Comparison of ENCODE assay signal across 34 cellular contexts in genomic region chr12:96670334-96670899, GRCh38.
"Had no signal": no experiment of that assay in that cellular context is flagged by ENCODE, and none has a peak within 500 bp of the region (broad histone marks: within the 10 kb centered on the region; RNA-seq: fewer than 3 reads in every experiment).

No MANE protein-coding gene starts in this region.

- H3K9me3 Mint-ChIP-seq: activated CD4-positive, alpha-beta memory T cell treated with anti-CD3 and anti-CD28 coated beads for 36 hours; activated CD4-positive, alpha-beta T cell treated with anti-CD3 and anti-CD28 coated beads, Interleukin-2, amount 10 ng/mL, durations not matched to agents 24 days and 14 days; activated T-helper 1 cell treated with anti-CD3 and anti-CD28 coated beads, Interleukin-12 subunit alpha, Interleukin-12 subunit beta, Interleukin-2, Interleukin-4 antibody, amounts not matched to agents 30 ng/mL and 10 ng/mL and 1 ng/mL, durations not matched to agents 14 hours and 24 hours and 36 hours; natural killer cell treated with Interleukin-12 subunit alpha and Interleukin-12 subunit beta and Interleukin-15 and Interleukin-18, amount 100 ng/mL, for 72 hours; stimulated activated naive CD8-positive, alpha-beta T cell treated with anti-CD3 and anti-CD28 coated beads, Interleukin-15, Interleukin-2, amounts not matched to agents 100 ng/mL and 50 ng/mL, for 24 hours had no signal

- H3K9me3 ChIP-seq: adrenal gland, body of pancreas, colonic mucosa, mucosa of descending colon, uterus had no signal

- H3K4me3 Mint-ChIP-seq: activated CD4-positive, alpha-beta memory T cell treated with anti-CD3 and anti-CD28 coated beads for 36 hours; activated CD4-positive, alpha-beta T cell treated with anti-CD3 and anti-CD28 coated beads, Interleukin-2, amount 10 ng/mL, durations not matched to agents 24 days and 14 days; activated naive CD4-positive, alpha-beta T cell treated with anti-CD3 and anti-CD28 coated beads for 36 hours; activated naive CD8-positive, alpha-beta T cell treated with anti-CD3 and anti-CD28 coated beads for 36 hours; activated T-helper 1 cell treated with anti-CD3 and anti-CD28 coated beads, Interleukin-12 subunit alpha, Interleukin-12 subunit beta, Interleukin-2, Interleukin-4 antibody, amounts not matched to agents 30 ng/mL and 10 ng/mL and 1 ng/mL, durations not matched to agents 14 hours and 24 hours and 36 hours; immature natural killer cell; natural killer cell treated with Interleukin-12 subunit alpha and Interleukin-12 subunit beta and Interleukin-15 and Interleukin-18, amount 100 ng/mL, for 72 hours; stimulated activated naive CD8-positive, alpha-beta T cell treated with anti-CD3 and anti-CD28 coated beads, Interleukin-15, Interleukin-2, amounts not matched to agents 100 ng/mL and 50 ng/mL, for 24 hours; type B pancreatic cell had no signal

- H3K27ac Mint-ChIP-seq: activated CD4-positive, alpha-beta memory T cell treated with anti-CD3 and anti-CD28 coated beads for 36 hours; activated CD4-positive, alpha-beta T cell treated with anti-CD3 and anti-CD28 coated beads, Interleukin-2, amount 10 ng/mL, durations not matched to agents 24 days and 14 days; activated naive CD4-positive, alpha-beta T cell treated with anti-CD3 and anti-CD28 coated beads for 36 hours; activated naive CD8-positive, alpha-beta T cell treated with anti-CD3 and anti-CD28 coated beads for 36 hours; activated T-helper 1 cell treated with anti-CD3 and anti-CD28 coated beads, Interleukin-12 subunit alpha, Interleukin-12 subunit beta, Interleukin-2, Interleukin-4 antibody, amounts not matched to agents 30 ng/mL and 10 ng/mL and 1 ng/mL, durations not matched to agents 14 hours and 24 hours and 36 hours; immature natural killer cell; natural killer cell treated with Interleukin-12 subunit alpha and Interleukin-12 subunit beta and Interleukin-15 and Interleukin-18, amount 100 ng/mL, for 72 hours; stimulated activated naive CD8-positive, alpha-beta T cell treated with anti-CD3 and anti-CD28 coated beads, Interleukin-15, Interleukin-2, amounts not matched to agents 100 ng/mL and 50 ng/mL, for 24 hours; type B pancreatic cell had no signal

- H3K27me3 ChIP-seq: adrenal gland, body of pancreas, colonic mucosa, dorsolateral prefrontal cortex, uterus had no signal

- H3K4me3 ChIP-seq: adrenal gland, body of pancreas, colonic mucosa, dorsolateral prefrontal cortex, lung, mucosa of descending colon, skin epidermis, uterus had no signal

- DNase-seq: activated CD4-positive, alpha-beta memory T cell treated with anti-CD3 and anti-CD28 coated beads for 36 hours; activated CD4-positive, alpha-beta T cell treated with anti-CD3 and anti-CD28 coated beads, Interleukin-2, amount 10 ng/mL, durations not matched to agents 24 days and 14 days; activated CD4-positive, CD25-positive, alpha-beta regulatory T cell treated with anti-CD3 and anti-CD28 coated beads, Interleukin-2, amount 50 U/mL, for 72 hours; activated CD8-positive, alpha-beta memory T cell treated with anti-CD3 and anti-CD28 coated beads, Interleukin-2, amount 50 U/mL, for 4 hours; activated effector memory CD4-positive, alpha-beta T cell treated with anti-CD3 and anti-CD28 coated beads, Interleukin-2, amount 50 U/mL, for 16 hours; activated naive CD4-positive, alpha-beta T cell treated with anti-CD3 and anti-CD28 coated beads for 36 hours; activated naive CD8-positive, alpha-beta T cell treated with anti-CD3 and anti-CD28 coated beads for 36 hours; activated T-cell treated with anti-CD3 and anti-CD28 coated beads, Interleukin-2, amount 50 U/mL, for 1 hour; adrenal gland; aorta; body of pancreas; cerebellar nuclear complex; colonic mucosa; dorsolateral prefrontal cortex; effector memory CD4-positive, alpha-beta T cell; erythroblast; foreskin fibroblast; head of caudate nucleus; hypothalamus; immature natural killer cell; mucosa of descending colon; stimulated activated CD4-positive, alpha-beta T cell treated with anti-CD3 and anti-CD28 coated beads, Interleukin-12 subunit alpha, Interleukin-12 subunit beta, amount 100 ng/mL, for 4 hours; stimulated activated CD4-positive, alpha-beta T cell treated with anti-CD3 and anti-CD28 coated beads, Interleukin-4, amount 100 ng/mL, for 1 hour; substantia nigra; T-helper 2 cell; uterus had no signal

- H3K4me1 ChIP-seq: adrenal gland, body of pancreas, colonic mucosa, uterus had no signal

- H3K27ac ChIP-seq: adrenal gland, body of pancreas, colonic mucosa, dorsolateral prefrontal cortex, skin epidermis, uterus had no signal

- H3K36me3 ChIP-seq: adrenal gland, colonic mucosa, uterus had no signal

- H3K27me3 Mint-ChIP-seq: activated CD4-positive, alpha-beta memory T cell treated with anti-CD3 and anti-CD28 coated beads for 36 hours had no signal

- H3K36me3 Mint-ChIP-seq: activated CD4-positive, alpha-beta memory T cell treated with anti-CD3 and anti-CD28 coated beads for 36 hours; activated naive CD8-positive, alpha-beta T cell treated with anti-CD3 and anti-CD28 coated beads for 36 hours; immature natural killer cell; natural killer cell treated with Interleukin-12 subunit alpha and Interleukin-12 subunit beta and Interleukin-15 and Interleukin-18, amount 100 ng/mL, for 72 hours had no signal

- H3K4me1 Mint-ChIP-seq: activated CD4-positive, alpha-beta T cell treated with anti-CD3 and anti-CD28 coated beads, Interleukin-2, amount 10 ng/mL, durations not matched to agents 24 days and 14 days; activated naive CD8-positive, alpha-beta T cell treated with anti-CD3 and anti-CD28 coated beads for 36 hours; immature natural killer cell had no signal

- ATAC-seq: body of pancreas; left lobe of liver; mucosa of descending colon; natural killer cell treated with Interleukin-12 subunit alpha and Interleukin-12 subunit beta and Interleukin-15 and Interleukin-18, amount 100 ng/mL, for 72 hours; sciatic nerve had no signal
